8 cellular contexts compared by ENCODE assay signal in the genomic region with DNA sequence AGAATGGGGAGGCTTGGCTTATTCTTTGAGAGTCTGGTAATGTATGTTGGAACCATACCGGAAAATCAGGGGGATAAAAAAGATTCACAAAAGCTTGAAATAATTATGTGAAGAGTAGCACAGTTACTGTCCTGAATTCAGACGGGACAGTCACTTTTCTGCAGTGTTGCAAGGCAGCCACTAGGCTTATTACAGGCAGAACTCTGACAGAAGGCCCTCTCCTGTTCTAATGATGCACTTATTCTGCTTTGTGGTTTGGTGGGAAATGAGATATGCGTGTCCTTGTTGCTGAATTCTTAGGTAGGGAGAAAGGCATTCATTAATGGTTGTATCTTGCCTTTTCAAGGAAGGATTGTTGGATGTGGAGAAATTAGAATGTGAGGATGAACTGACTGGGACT. TPM values are rescaled to one million over a fixed set of nuclear protein-coding genes. Genes with fewer than 3 reads are reported as not detected.
A peak's percentile ranks its signal among the peaks of the same experiment; 100 is the strongest.
DNase-seq lines count a peak whose midpoint lies in the region; ATAC-seq, FAIRE-seq and TF ChIP-seq lines count a peak whose summit lies in the region.
"Had no signal": no experiment of that assay in that cellular context is flagged by ENCODE, and none has a peak within 500 bp of the region (broad histone marks: within the 10 kb centered on the region; RNA-seq: fewer than 3 reads in every experiment).

No MANE protein-coding gene starts in this region.

- peak; percentile 95 for ATAC-seq in GM18511 (IDR thresholded peaks at IDR 0.05; ENCODE audit: unreplicated experiment)

- no peaks in the 10 kb centered on the region for H3K4me1 ChIP-seq in OCI-LY3 (ENCODE audit: low read length)

- no peaks in the 10 kb centered on the region for H3K9me3 Mint-ChIP-seq in HFFc6

- H3K4me3 Mint-ChIP-seq in HFFc6: no peak overlapping the region

- H3K27me3 ChIP-seq in OCI-LY3 (ENCODE audit: low read depth, low read length): no peaks in the 10 kb centered on the region

- no peak overlapping the region for H3K27ac ChIP-seq in OCI-LY3 (ENCODE audit: low read length)
- H3K27ac ChIP-seq: skin epidermis had no signal

- no peaks in the 10 kb centered on the region for H3K79me2 ChIP-seq in OCI-LY3 (ENCODE audit: low read length)

- TF ChIP-seq CTCF in HFFc6 (IDR thresholded peaks at IDR 0.05) (peak; percentile 59), OCI-LY3 (IDR thresholded peaks at IDR 0.05; ENCODE audit: low read depth, low read length) (peak; percentile 58)

- no peaks in the 10 kb centered on the region for H3K36me3 Mint-ChIP-seq in HFFc6 (ENCODE audit: low read depth)

- peak; percentile 38 for DNase-seq in HFFc6
- no peak for DNase-seq in NCI-H128 (lab: John Stamatoyannopoulos, UW; ENCODE audit: unreplicated experiment)
- DNase-seq in stimulated activated CD4-positive, alpha-beta T cell treated with anti-CD3 and anti-CD28 coated beads, Interleukin-12 subunit alpha, Interleukin-12 subunit beta, amount 100 ng/mL, for 4 hours: no peak
- no peak for DNase-seq in NCI-H2227 (lab: John Stamatoyannopoulos, UW; ENCODE audit: unreplicated experiment)

- H3K9ac ChIP-seq in OCI-LY3 (ENCODE audit: low read length): no peak overlapping the region

- H3K4me2 ChIP-seq in OCI-LY3 (ENCODE audit: low read length): no peak overlapping the region

- H3K36me3 ChIP-seq in OCI-LY3 (replicated peaks; ENCODE audit: low read depth, low read length): no peaks in the 10 kb centered on the region

- no peaks in the 10 kb centered on the region for H3K9me3 ChIP-seq in OCI-LY3 (ENCODE audit: insufficient read depth, low read length)

- peak overlapping the region; percentile 60 for H2AFZ ChIP-seq in OCI-LY3 (ENCODE audit: low read depth, low read length)

- no peaks in the 10 kb centered on the region for H3K27me3 Mint-ChIP-seq in HFFc6 (ENCODE audit: insufficient read depth)

- H3K4me3 ChIP-seq in OCI-LY3 (ENCODE audit: low read length): no peak overlapping the region
- H3K4me3 ChIP-seq: skin epidermis had no signal

- no peaks in the 10 kb centered on the region for H4K20me1 ChIP-seq in OCI-LY3 (ENCODE audit: insufficient read depth, low read length)

- H3K27ac Mint-ChIP-seq in HFFc6: no peak overlapping the region

- FAIRE-seq in islet of Langerhans (lab: Jason Lieb, UNC): peak; percentile 43

- H3K4me1 Mint-ChIP-seq in HFFc6 (ENCODE audit: low read depth): no peaks in the 10 kb centered on the region

RNA-seq across cellular contexts. Expression of a gene that starts 37.2 kb away (rescaled TPM):
- total RNA-seq in HFFc6 (2021; fragmentation: NEBNext Ultra II Directional; extraction: Animal tissue kit (Norgen Biotek cat#: 25700)): under 1 TPM in 1 of 6 experiments, not detected in 5; 0.07 TPM
